ENCODE assay signal across 20 cellular contexts in the genomic region with DNA sequence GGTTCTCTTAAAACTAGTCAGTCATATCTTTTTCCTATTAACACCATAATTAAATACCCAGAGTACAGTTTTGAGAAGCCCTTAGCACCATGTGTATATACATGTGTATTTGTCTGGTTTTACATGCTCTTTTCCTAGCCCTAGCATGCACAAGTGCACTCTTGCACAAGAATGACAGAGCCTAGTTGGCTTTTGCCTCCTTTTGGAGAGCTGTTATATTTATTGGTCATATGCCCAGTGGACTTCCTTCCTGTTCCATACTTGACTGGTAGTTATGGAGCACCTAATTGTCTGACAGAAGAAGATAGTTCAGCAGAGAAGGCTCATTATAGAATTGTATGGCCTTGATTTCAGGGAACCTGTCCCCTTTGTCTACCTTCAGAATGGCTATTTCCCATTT.
"Had no signal": no experiment of that assay in that cellular context is flagged by ENCODE, and none has a peak within 500 bp of the region (broad histone marks: within the 10 kb centered on the region; RNA-seq: fewer than 3 reads in every experiment).

No MANE protein-coding gene starts in this region.

- H3K4me3 Mint-ChIP-seq: activated CD4-positive, alpha-beta T cell treated with anti-CD3 and anti-CD28 coated beads, Interleukin-2, amount 10 ng/mL, durations not matched to agents 24 days and 14 days; activated CD8-positive, alpha-beta T cell treated with anti-CD3 and anti-CD28 coated beads for 36 hours; activated naive CD8-positive, alpha-beta T cell treated with anti-CD3 and anti-CD28 coated beads for 36 hours; activated T-helper 17 cell treated with anti-CD3 and anti-CD28 coated beads, Interleukin-2, amount 50 U/mL, for 72 hours; endodermal cell had no signal

- H3K27ac ChIP-seq: cardiac muscle cell, hepatocyte, tibial nerve had no signal

- H3K9me3 Mint-ChIP-seq: activated CD4-positive, alpha-beta T cell treated with anti-CD3 and anti-CD28 coated beads, Interleukin-2, amount 10 ng/mL, durations not matched to agents 24 days and 14 days; activated CD8-positive, alpha-beta T cell treated with anti-CD3 and anti-CD28 coated beads for 36 hours; activated naive CD8-positive, alpha-beta T cell treated with anti-CD3 and anti-CD28 coated beads for 36 hours; activated T-helper 17 cell treated with anti-CD3 and anti-CD28 coated beads, Interleukin-2, amount 50 U/mL, for 72 hours; endodermal cell had no signal

- H3K4me2 ChIP-seq: hepatocyte had no signal

- H2AFZ ChIP-seq: hepatocyte had no signal

- H3K9me3 ChIP-seq: tibial nerve had no signal

- H3K36me3 ChIP-seq: cardiac muscle cell, tibial nerve had no signal

- H3K4me1 Mint-ChIP-seq: activated CD4-positive, alpha-beta T cell treated with anti-CD3 and anti-CD28 coated beads, Interleukin-2, amount 10 ng/mL, durations not matched to agents 24 days and 14 days; activated naive CD8-positive, alpha-beta T cell treated with anti-CD3 and anti-CD28 coated beads for 36 hours; activated T-helper 17 cell treated with anti-CD3 and anti-CD28 coated beads, Interleukin-2, amount 50 U/mL, for 72 hours had no signal

- H3K79me2 ChIP-seq: hepatocyte had no signal

- H3K27me3 ChIP-seq: cardiac muscle cell, hepatocyte, tibial nerve had no signal

- ATAC-seq: activated CD8-positive, alpha-beta T cell treated with anti-CD3 and anti-CD28 coated beads for 36 hours; activated T-helper 17 cell treated with anti-CD3 and anti-CD28 coated beads, Interleukin-2, amount 50 U/mL, for 72 hours; left colon had no signal

- H3K27me3 Mint-ChIP-seq: activated CD4-positive, alpha-beta T cell treated with anti-CD3 and anti-CD28 coated beads, Interleukin-2, amount 10 ng/mL, durations not matched to agents 24 days and 14 days; activated CD8-positive, alpha-beta T cell treated with anti-CD3 and anti-CD28 coated beads for 36 hours; activated naive CD8-positive, alpha-beta T cell treated with anti-CD3 and anti-CD28 coated beads for 36 hours; activated T-helper 17 cell treated with anti-CD3 and anti-CD28 coated beads, Interleukin-2, amount 50 U/mL, for 72 hours had no signal

- H3K4me1 ChIP-seq: tibial nerve had no signal

- H3K27ac Mint-ChIP-seq: activated CD4-positive, alpha-beta T cell treated with anti-CD3 and anti-CD28 coated beads, Interleukin-2, amount 10 ng/mL, durations not matched to agents 24 days and 14 days; activated CD8-positive, alpha-beta T cell treated with anti-CD3 and anti-CD28 coated beads for 36 hours; activated naive CD8-positive, alpha-beta T cell treated with anti-CD3 and anti-CD28 coated beads for 36 hours; activated T-helper 17 cell treated with anti-CD3 and anti-CD28 coated beads, Interleukin-2, amount 50 U/mL, for 72 hours had no signal

- DNase-seq: activated CD4-positive, alpha-beta T cell treated with anti-CD3 and anti-CD28 coated beads, Interleukin-2, amount 10 ng/mL, durations not matched to agents 24 days and 14 days; activated CD8-positive, alpha-beta T cell treated with anti-CD3 and anti-CD28 coated beads for 36 hours; activated naive CD4-positive, alpha-beta T cell; activated naive CD8-positive, alpha-beta T cell treated with anti-CD3 and anti-CD28 coated beads for 36 hours; activated T-cell treated with anti-CD3 and anti-CD28 coated beads, Interleukin-2, amount 50 U/mL, for 1 hour; amniotic stem cell; endodermal cell; islet precursor cell; left colon; retina; stimulated activated CD4-positive, alpha-beta T cell treated with anti-CD3 and anti-CD28 coated beads, Interleukin-12 subunit alpha, Interleukin-12 subunit beta, amount 100 ng/mL, for 4 hours; stimulated activated CD4-positive, alpha-beta T cell treated with anti-CD3 and anti-CD28 coated beads, Interleukin-1b, Interleukin-23, amount 100 ng/mL, for 48 hours; stimulated activated CD8-positive, alpha-beta memory T cell treated with anti-CD3 and anti-CD28 coated beads, Interleukin-4, amount 100 ng/mL, for 48 hours; stimulated activated naive CD4-positive, alpha-beta T cell treated with Interleukin-2 at 50 U/mL for 16 hours; T1000 had no signal

- H3K4me3 ChIP-seq: cardiac muscle cell, dorsolateral prefrontal cortex, hepatocyte, tibial nerve had no signal
